In the genomic region with DNA sequence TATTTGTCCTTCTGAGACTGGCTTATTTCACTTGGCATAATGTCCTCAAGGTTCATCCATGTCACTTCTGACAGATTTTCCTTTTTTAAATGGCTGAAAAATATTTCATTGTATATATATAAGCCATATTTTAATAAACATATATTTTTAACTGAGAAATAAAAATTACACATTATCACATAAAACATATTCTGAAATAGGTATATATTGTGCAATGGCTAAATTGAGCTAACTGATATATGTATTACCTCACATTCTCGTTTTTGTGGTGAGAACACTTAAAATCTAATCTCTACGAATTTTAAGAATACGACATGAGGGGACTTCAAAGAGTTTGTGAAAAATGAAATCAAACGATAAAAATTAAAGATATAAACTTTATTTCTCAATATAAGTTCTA, we compare ENCODE assay signal across 32 cellular contexts. TPM values are rescaled to one million over a fixed set of nuclear protein-coding genes. Genes with fewer than 3 reads are reported as not detected.
"Had no signal": no experiment of that assay in that cellular context is flagged by ENCODE, and none has a peak within 500 bp of the region (broad histone marks: within the 10 kb centered on the region; RNA-seq: fewer than 3 reads in every experiment).

No MANE protein-coding gene starts in this region.

- H3K79me2 ChIP-seq: parathyroid adenoma had no signal

- H3K9me3 ChIP-seq: ovary, psoas muscle, stomach, thoracic aorta, thyroid gland, tibial nerve, upper lobe of left lung, vagina had no signal

- H3K27ac ChIP-seq: neural progenitor cell, ovary, parathyroid adenoma, psoas muscle, skin epidermis, spleen, stomach, thoracic aorta, thyroid gland, tibial nerve, upper lobe of left lung, vagina had no signal

- ATAC-seq: naive thymus-derived CD4-positive, alpha-beta T cell; natural killer cell; psoas muscle; right cardiac atrium; sciatic nerve; stimulated activated effector memory CD8-positive, alpha-beta T cell treated with anti-CD3 and anti-CD28 coated beads, Interleukin-12 subunit alpha, Interleukin-12 subunit beta, amount 100 ng/mL, for 72 hours; stimulated activated naive B cell treated with anti-CD40 and anti-IgM and Interleukin-4, amounts not matched to agents 10 μg/mL and 1 μg/mL and 100 μg/mL, for 72 hours had no signal

- H3K36me3 ChIP-seq: neural progenitor cell, ovary, spleen, stomach, thoracic aorta, thyroid gland, tibial nerve, upper lobe of left lung, vagina had no signal

- H3K4me2 ChIP-seq: neural progenitor cell, smooth muscle cell had no signal

- H2AFZ ChIP-seq: neural progenitor cell, parathyroid adenoma had no signal

- DNase-seq: naive thymus-derived CD4-positive, alpha-beta T cell; natural killer cell; occipital lobe; ovary; posterior cingulate gyrus; psoas muscle; right cardiac atrium; spleen; stimulated activated CD4-positive, alpha-beta T cell treated with anti-CD3 and anti-CD28 coated beads, Interleukin-12 subunit alpha, Interleukin-12 subunit beta, amount 100 ng/mL, for 4 hours; stimulated activated CD4-positive, alpha-beta T cell treated with anti-CD3 and anti-CD28 coated beads, Interleukin-1b, Interleukin-23, amount 100 ng/mL, for 48 hours; stimulated activated CD4-positive, alpha-beta T cell treated with anti-CD3 and anti-CD28 coated beads, Interleukin-4, amount 100 ng/mL, for 24 hours; stimulated activated naive B cell treated with anti-CD40 and anti-IgM and Interleukin-4, amounts not matched to agents 10 μg/mL and 1 μg/mL and 100 μg/mL, for 72 hours; stimulated activated naive CD4-positive, alpha-beta T cell treated with Interleukin-2 at 50 U/mL for 16 hours; stomach; thyroid gland; trophoblast cell; upper lobe of left lung had no signal

- FAIRE-seq: urothelium cell line had no signal

- H3K4me3 ChIP-seq: neural progenitor cell, ovary, psoas muscle, skin epidermis, smooth muscle cell, spleen, stomach, thoracic aorta, thyroid gland, tibial nerve, upper lobe of left lung, vagina had no signal

- H3K9ac ChIP-seq: neural progenitor cell, parathyroid adenoma had no signal

- H3K4me1 ChIP-seq: neural progenitor cell, parathyroid adenoma, psoas muscle, stomach, thyroid gland, tibial nerve, upper lobe of left lung, vagina had no signal

- H3K27me3 ChIP-seq: neural progenitor cell, ovary, spleen, stomach, thyroid gland, tibial nerve, upper lobe of left lung, vagina had no signal

RNA-seq across cellular contexts. Expression of gene ZSWIM2, which starts 25.7 kb away (rescaled TPM):
- total RNA-seq: naive thymus-derived CD4-positive, alpha-beta T cell; natural killer cell; osteoblast; ovary; progenitor cell of endocrine pancreas; psoas muscle; renal cortical epithelial cell; right cardiac atrium; sciatic nerve; smooth muscle cell; spleen; stomach; thoracic aorta; thyroid gland; tibial nerve; upper lobe of left lung; ureter; vagina had no signal
- polyA plus RNA-seq: naive thymus-derived CD4-positive, alpha-beta T cell; neural cell; ovary; psoas muscle; right cardiac atrium; smooth muscle cell; spleen; stomach had no signal
